In genomic region chr20:22686097-22686496, GRCh38 we compare ENCODE assay signal across 8 cellular contexts.
A peak's percentile ranks its signal among the peaks of the same experiment; 100 is the strongest.
DNase-seq lines count a peak whose midpoint lies in the region; ATAC-seq and TF ChIP-seq lines count a peak whose summit lies in the region.

No MANE protein-coding gene starts in this region.

- peak overlapping the region; percentile 83 for H2AFZ ChIP-seq in fibroblast of lung (ENCODE audit: low read length)

- no peak for TF ChIP-seq CTCF in fibroblast of lung (conservative IDR thresholded peaks at IDR 0.05 in 1 of 2, IDR thresholded peaks at IDR 0.05 in 1 of 2; ENCODE audit: low read depth in 1 of 2, low read length in 2 of 2)

- CTCF ChIA-PET in HEK293T (lab: Yijun Ruan, JAX): no interaction called here

- H4K20me1 ChIP-seq in fibroblast of lung (ENCODE audit: control insufficient read depth, extremely low read depth, insufficient read depth, low read length): no peaks in the 10 kb centered on the region

- no peak overlapping the region for H3K9ac ChIP-seq in fibroblast of lung (ENCODE audit: insufficient read depth, low read length)

- ATAC-seq in HG02759 (IDR thresholded peaks at IDR 0.05; ENCODE audit: unreplicated experiment) (no peak), HG03039 (IDR thresholded peaks at IDR 0.05; ENCODE audit: unreplicated experiment) (no peak)

- H3K27me3 ChIP-seq in fibroblast of lung (ENCODE audit: control insufficient read depth, insufficient read depth, low read length): no peaks in the 10 kb centered on the region

- H3K79me2 ChIP-seq in fibroblast of lung (ENCODE audit: control insufficient read depth, insufficient read depth, low read length): no peaks in the 10 kb centered on the region

- H3K4me1 ChIP-seq in fibroblast of lung (ENCODE audit: control insufficient read depth, extremely low read depth, insufficient read depth, low read length): no peaks in the 10 kb centered on the region

- H3K4me3 ChIP-seq in fibroblast of lung (replicated peaks in 1 of 4; ENCODE audit: control extremely low read depth in 1 of 4, insufficient read depth in 1 of 4, low read depth in 3 of 4, low read length in 4 of 4): no peak overlapping the region

- H3K9me3 ChIP-seq in fibroblast of lung (ENCODE audit: control insufficient read depth, insufficient read depth, low read depth, low read length): no peaks in the 10 kb centered on the region

- POLR2A ChIA-PET in HEK293T (lab: Yijun Ruan, JAX): no interaction called here

- no peak overlapping the region for H3K27ac ChIP-seq in fibroblast of lung (ENCODE audit: insufficient read depth, low read length)

- H3K4me2 ChIP-seq in fibroblast of lung (ENCODE audit: extremely low read depth, insufficient read depth, low read length): no peak overlapping the region

- no peaks in the 10 kb centered on the region for H3K36me3 ChIP-seq in fibroblast of lung (ENCODE audit: control insufficient read depth, insufficient read depth, low read length)

- DNase-seq in AML-193 (lab: John Stamatoyannopoulos, UW): peak; percentile 7 to 18
- peak; percentile 55 for DNase-seq in HEK293T (ENCODE audit: extremely low spot score)
- peak; percentile 79 for DNase-seq in OCI-M1 (lab: John Stamatoyannopoulos, UW)
- DNase-seq in fibroblast of lung (ENCODE audit: low read depth in 2 of 2): peak; percentile 35 to 61
- peak; percentile 60 for DNase-seq in pons (ENCODE audit: low spot score)
- no peak for DNase-seq in GF-D8 (lab: John Stamatoyannopoulos, UW)

TF ChIP-seq in HEK293T, 16 proteins besides CTCF, POLR2A, EP300 and RAD21:
- TF ChIP-seq ZNF384 (IDR thresholded peaks at IDR 0.05): no peak
- peak; percentile 17; the same call in 1 of the 2 replicates for TF ChIP-seq ELF4 (IDR thresholded peaks at IDR 0.05)
